16 cellular contexts compared by ENCODE assay signal in the genomic region with DNA sequence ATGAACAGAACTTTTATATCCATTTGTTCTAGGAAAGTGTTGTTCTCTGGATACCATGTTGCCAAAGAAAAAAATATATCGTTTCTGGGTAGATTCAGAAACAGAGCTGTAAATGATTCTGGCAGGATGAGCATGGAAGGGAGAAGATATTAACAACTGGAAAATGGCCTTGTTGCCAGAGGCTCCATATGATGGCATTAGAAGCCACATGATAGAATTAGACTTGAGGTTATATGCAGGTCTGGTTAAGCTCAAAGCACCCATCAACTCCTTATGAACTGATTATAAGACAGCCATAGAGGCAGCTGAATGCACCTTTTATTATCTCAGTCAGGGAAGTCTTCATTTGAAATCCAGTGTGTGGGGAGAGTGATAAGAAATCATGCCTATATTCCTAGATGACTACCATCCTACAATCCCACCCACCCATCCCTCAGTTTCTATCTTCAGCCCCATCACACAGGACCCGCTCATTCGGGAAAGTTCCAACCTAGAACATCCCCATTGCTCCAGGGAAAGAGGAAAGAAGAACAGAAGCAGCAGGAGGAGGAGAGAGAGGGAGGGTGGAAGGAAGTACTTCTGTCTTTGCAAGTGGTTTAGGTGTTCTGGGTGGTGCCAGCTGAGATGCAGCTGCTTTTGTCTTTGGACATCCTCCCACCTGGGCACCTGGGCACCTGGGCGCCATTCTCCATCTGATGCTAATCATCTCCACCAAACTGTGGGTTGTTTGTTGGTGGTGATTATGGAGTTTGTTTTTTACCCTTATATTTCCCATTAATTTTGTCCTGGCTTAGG. TPM values are rescaled to one million over a fixed set of nuclear protein-coding genes. Genes with fewer than 3 reads are reported as not detected.
"Had no signal": no experiment of that assay in that cellular context is flagged by ENCODE, and none has a peak within 500 bp of the region (broad histone marks: within the 10 kb centered on the region; RNA-seq: fewer than 3 reads in every experiment).

No MANE protein-coding gene starts in this region.

- H3K4me3 Mint-ChIP-seq: activated naive CD4-positive, alpha-beta T cell treated with anti-CD3 and anti-CD28 coated beads for 36 hours; activated naive CD8-positive, alpha-beta T cell treated with anti-CD3 and anti-CD28 coated beads, Interleukin-2, amount 50 U/mL, for 24 hours; activated T-helper 17 cell treated with anti-CD3 and anti-CD28 coated beads, Interleukin-2, amount 50 U/mL, for 72 hours; memory B cell had no signal

- H3K9me3 ChIP-seq: left ventricle myocardium inferior, ovary, stomach, testis had no signal

- H3K27ac Mint-ChIP-seq: activated naive CD4-positive, alpha-beta T cell treated with anti-CD3 and anti-CD28 coated beads for 36 hours; activated naive CD8-positive, alpha-beta T cell treated with anti-CD3 and anti-CD28 coated beads, Interleukin-2, amount 50 U/mL, for 24 hours; activated T-helper 17 cell treated with anti-CD3 and anti-CD28 coated beads, Interleukin-2, amount 50 U/mL, for 72 hours; memory B cell had no signal

- DNase-seq: activated CD4-positive, alpha-beta T cell treated with anti-CD3 and anti-CD28 coated beads for 1 hour; activated CD4-positive, alpha-beta T cell treated with anti-CD3 and anti-CD28 coated beads, Interleukin-2, amount 50 U/mL, for 4 hours; activated naive CD4-positive, alpha-beta T cell treated with anti-CD3 and anti-CD28 coated beads for 36 hours; activated naive CD8-positive, alpha-beta T cell treated with anti-CD3 and anti-CD28 coated beads, Interleukin-2, amount 50 U/mL, for 24 hours; activated T-cell treated with anti-CD3 and anti-CD28 coated beads for 4 hours; aorta; kidney; left ventricle myocardium inferior; ovary; stimulated activated CD4-positive, alpha-beta T cell treated with anti-CD3 and anti-CD28 coated beads, Interleukin-2, amount 100 ng/mL, for 24 hours; T-helper 1 cell; testis had no signal

- H3K27ac ChIP-seq: cardiac muscle cell, ovary, testis had no signal

- H3K4me1 Mint-ChIP-seq: activated naive CD8-positive, alpha-beta T cell treated with anti-CD3 and anti-CD28 coated beads, Interleukin-2, amount 50 U/mL, for 24 hours; activated T-helper 17 cell treated with anti-CD3 and anti-CD28 coated beads, Interleukin-2, amount 50 U/mL, for 72 hours; memory B cell had no signal

- H3K4me1 ChIP-seq: testis had no signal

- H3K27me3 ChIP-seq: cardiac muscle cell, ovary, stomach, testis had no signal

- H3K36me3 Mint-ChIP-seq: memory B cell had no signal

- H3K27me3 Mint-ChIP-seq: activated T-helper 17 cell treated with anti-CD3 and anti-CD28 coated beads, Interleukin-2, amount 50 U/mL, for 72 hours had no signal

- H3K36me3 ChIP-seq: cardiac muscle cell, left ventricle myocardium inferior, ovary, stomach had no signal

- H3K4me3 ChIP-seq: cardiac muscle cell, left ventricle myocardium inferior, ovary, stomach, testis had no signal

- H3K9me3 Mint-ChIP-seq: activated naive CD4-positive, alpha-beta T cell treated with anti-CD3 and anti-CD28 coated beads for 36 hours; activated naive CD8-positive, alpha-beta T cell treated with anti-CD3 and anti-CD28 coated beads, Interleukin-2, amount 50 U/mL, for 24 hours; activated T-helper 17 cell treated with anti-CD3 and anti-CD28 coated beads, Interleukin-2, amount 50 U/mL, for 72 hours; memory B cell had no signal

RNA-seq across cellular contexts. Expression of a gene that starts 25.5 kb away (rescaled TPM):
- total RNA-seq: activated naive CD4-positive, alpha-beta T cell treated with anti-CD3 and anti-CD28 coated beads for 36 hours; activated T-helper 17 cell treated with anti-CD3 and anti-CD28 coated beads, Interleukin-2, amount 50 U/mL, for 72 hours had no signal
